Comparison of ENCODE assay signal across 13 cellular contexts in genomic region chr3:156024904-156025303, GRCh38.
DNase-seq lines count a peak whose midpoint lies in the region; ATAC-seq and TF ChIP-seq lines count a peak whose summit lies in the region.
"Had no signal": no experiment of that assay in that cellular context is flagged by ENCODE, and none has a peak within 500 bp of the region (broad histone marks: within the 10 kb centered on the region; RNA-seq: fewer than 3 reads in every experiment).

No MANE protein-coding gene starts in this region.

- TF ChIP-seq CTCF in coronary artery (IDR thresholded peaks at IDR 0.05) = no peak

- ATAC-seq in HG03460 (IDR thresholded peaks at IDR 0.05; ENCODE audit: unreplicated experiment) = no peak

- peak overlapping the region; percentile 43 for H3K4me3 ChIP-seq in coronary artery

- DNase-seq in AG20443 (ENCODE audit: low spot score) = peak; percentile 56
- DNase-seq in NCI-H69 (lab: John Stamatoyannopoulos, UW) = peak; percentile 1
- no peak for DNase-seq in coronary artery (ENCODE audit: low spot score)
- peak; percentile 11 for DNase-seq in myocyte (ENCODE audit: low read depth)
- DNase-seq in NCI-H2196 treated with DMSO at 0.1 percent for 48 hours (lab: John Stamatoyannopoulos, UW; ENCODE audit: unreplicated experiment) = no peak
- no peak for DNase-seq in NCI-H1417 (lab: John Stamatoyannopoulos, UW)
- no peak for DNase-seq in DMS153 treated with DMSO at 0.1 percent for 48 hours (lab: John Stamatoyannopoulos, UW; ENCODE audit: unreplicated experiment)
- DNase-seq: amygdala, immature natural killer cell, MM.1S, NCI-H510A had no signal

- no peak overlapping the region for H3K27ac ChIP-seq in coronary artery
- H3K27ac ChIP-seq: epithelial cell of prostate had no signal

Comparison
In these comparisons a context has a peak if more than half of its experiments do, and no peak if none do; other contexts are left out.
1. DNase-seq: peak in AG20443 (single experiment), NCI-H69 (single experiment) and myocyte (single experiment); none in coronary artery (single experiment), NCI-H2196 treated with DMSO at 0.1 percent for 48 hours (single experiment), NCI-H1417 (0 of 3) and DMS153 treated with DMSO at 0.1 percent for 48 hours (single experiment).